4 cellular contexts compared by ENCODE assay signal in the genomic region with DNA sequence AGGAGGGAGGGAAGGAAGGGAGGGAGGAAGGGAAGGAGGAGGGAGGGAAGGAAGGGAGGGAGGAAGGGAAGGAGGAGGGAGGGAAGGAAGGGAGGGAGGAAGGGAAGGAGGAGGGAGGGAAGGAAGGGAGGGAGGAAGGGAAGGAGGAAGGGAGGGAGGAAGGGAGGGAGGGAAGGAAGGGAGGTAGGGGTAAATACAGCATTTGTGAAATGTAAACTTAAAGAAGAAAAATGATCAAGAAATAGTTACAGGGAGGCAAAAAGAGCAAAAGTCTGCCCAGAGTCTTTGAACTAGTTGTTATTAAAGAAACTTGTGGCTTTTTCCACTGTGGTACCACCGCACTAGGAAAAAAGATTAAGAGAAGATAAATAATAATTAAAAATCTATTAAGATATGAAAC.
DNase-seq lines count a peak whose midpoint lies in the region; ATAC-seq, FAIRE-seq and TF ChIP-seq lines count a peak whose summit lies in the region.
"Not testable (repeated sequence)": the region's sequence is repeated elsewhere in the genome, so short reads cannot be mapped to it uniquely, and the experiment has no call there.

No MANE protein-coding gene starts in this region.

- H3K4me1 ChIP-seq in IMR-90 (ENCODE audit: control insufficient read depth, insufficient read depth, low read length); K562 (replicated peaks in 1 of 2; ENCODE audit: control insufficient read depth in 2 of 2, insufficient read depth in 2 of 2, low read length in 2 of 2); HepG2 (ENCODE audit: insufficient read depth, low read length): not testable (repeated sequence)
- H3K4me1 ChIP-seq in Karpas-422 (ENCODE audit: low read length) = peaks cover 17% of the 10 kb centered on the region

- not testable (repeated sequence) for H3K14ac ChIP-seq in IMR-90 (replicated peaks; ENCODE audit: low read depth, low read length)

- H2BK5ac ChIP-seq in IMR-90 (ENCODE audit: low read depth, low read length, poor library complexity, severe bottlenecking) = not testable (repeated sequence)

- dilution Hi-C loops in IMR-90 (cut with HindIII; ENCODE audit: low sequenced_read_pairs, unreplicated experiment) = not testable (repeated sequence)

- H2AFZ ChIP-seq in IMR-90 (replicated peaks; ENCODE audit: low read length, poor library complexity); Karpas-422 (ENCODE audit: low read length); K562 (ENCODE audit: low read depth, low read length); HepG2 (ENCODE audit: low read length): not testable (repeated sequence)

- not testable (repeated sequence) for H3K56ac ChIP-seq in IMR-90 (ENCODE audit: extremely low read depth, insufficient read depth, low read length)

- H3K36me3 ChIP-seq in IMR-90 (ENCODE audit: control insufficient read depth, insufficient read depth, low read length); Karpas-422 (ENCODE audit: insufficient read depth, low read length); K562 (ENCODE audit: control insufficient read depth, insufficient read depth, low read length); HepG2 (replicated peaks in 1 of 2; ENCODE audit: control insufficient read depth in 1 of 2, insufficient read depth in 2 of 2, low read length in 2 of 2): not testable (repeated sequence)

- H4K20me1 ChIP-seq in IMR-90 (ENCODE audit: insufficient read depth, low read length); Karpas-422 (ENCODE audit: insufficient read depth, low read depth, low read length); K562 (replicated peaks; ENCODE audit: control insufficient read depth, insufficient read depth, low read length); HepG2 (ENCODE audit: insufficient read depth, low read length): not testable (repeated sequence)

- H3K9me1 ChIP-seq in IMR-90 (ENCODE audit: insufficient read depth, low read length); K562 (ENCODE audit: control insufficient read depth, insufficient read depth, low read length): not testable (repeated sequence)

- not testable (repeated sequence) for H3K4me3 ChIP-seq in IMR-90 (ENCODE audit: insufficient read depth, low read depth, low read length); Karpas-422 (ENCODE audit: low read length); K562; HepG2 (replicated peaks in 1 of 3; ENCODE audit: insufficient read depth in 1 of 3, low read depth in 2 of 3, low read length in 3 of 3)

- intact Hi-C loops in IMR-90 (cut with micrococcal nuclease); K562 (cut with micrococcal nuclease); HepG2 (cut with micrococcal nuclease; ENCODE audit: unreplicated experiment): not testable (repeated sequence)

- H3K23ac ChIP-seq in IMR-90 (ENCODE audit: low read depth, low read length) = not testable (repeated sequence)

- not testable (repeated sequence) for H2BK20ac ChIP-seq in IMR-90 (ENCODE audit: low read depth, low read length)

- not testable (repeated sequence) for DNase-seq in IMR-90; K562 (ENCODE audit: extremely low read depth in 1 of 4, low spot score in 3 of 4); HepG2 (ENCODE audit: low spot score)
- DNase-seq in Karpas-422 = peak; percentile 4

- TF ChIP-seq CTCF in IMR-90 (conservative IDR thresholded peaks at IDR 0.05; ENCODE audit: low read depth, low read length); K562 (IDR thresholded peaks at IDR 0.05 in 2 of 3, conservative IDR thresholded peaks at IDR 0.05 in 1 of 3; ENCODE audit: insufficient read depth in 2 of 3, low read depth in 1 of 3, low read length in 3 of 3); HepG2 (CRISPR knock-in tag; IDR thresholded peaks at IDR 0.05): not testable (repeated sequence)

- not testable (repeated sequence) for BruUV-seq in IMR-90 (replicated peaks; lab: Mats Ljungman, UMichigan); K562 (replicated peaks; lab: Mats Ljungman, UMichigan); HepG2 (replicated peaks; lab: Mats Ljungman, UMichigan)

- H4K91ac ChIP-seq in IMR-90 (ENCODE audit: insufficient read depth, low read depth, low read length) = not testable (repeated sequence)

- not testable (repeated sequence) for H3K27me3 ChIP-seq in IMR-90 (ENCODE audit: control insufficient read depth, insufficient read depth, low read length); Karpas-422 (ENCODE audit: low read length); K562 (ENCODE audit: control insufficient read depth in 2 of 2, insufficient read depth in 2 of 2, low read length in 2 of 2); HepG2 (ENCODE audit: control insufficient read depth in 1 of 2, insufficient read depth in 2 of 2, low read length in 2 of 2)

- POLR2A ChIA-PET in IMR-90 (lab: Charles Lee; ENCODE audit: unreplicated experiment); K562 (lab: Yijun Ruan, JAX); HepG2 (lab: Yijun Ruan, JAX): not testable (repeated sequence)

- not testable (repeated sequence) for H3K4ac ChIP-seq in IMR-90 (ENCODE audit: low read depth, low read length)

- not testable (repeated sequence) for TF ChIP-seq EP300 in K562 (IDR thresholded peaks at IDR 0.05; ENCODE audit: low read length); HepG2 (IDR thresholded peaks at IDR 0.05; ENCODE audit: low read depth in 2 of 2, low read length in 2 of 2); HepG2 (CRISPR knock-in tag; IDR thresholded peaks at IDR 0.05; ENCODE audit: borderline replicate concordance)

- H2BK15ac ChIP-seq in IMR-90 (ENCODE audit: low read depth, low read length) = not testable (repeated sequence)

- ATAC-seq in IMR-90 (ENCODE audit: low read depth); K562; HepG2: not testable (repeated sequence)

- CTCF ChIA-PET in IMR-90 (lab: Yijun Ruan, JAX); K562 (lab: Yijun Ruan, JAX; ENCODE audit: low intra/inter-chr PET ratio); HepG2 (lab: Yijun Ruan, JAX; ENCODE audit: low intra/inter-chr PET ratio, low total read pairs): not testable (repeated sequence)

- not testable (repeated sequence) for TF ChIP-seq POLR2A in IMR-90 (IDR thresholded peaks at IDR 0.05; ENCODE audit: low read depth, low read length); K562 (conservative IDR thresholded peaks at IDR 0.05); HepG2 (IDR thresholded peaks at IDR 0.05; ENCODE audit: insufficient read depth in 1 of 2, low read depth in 2 of 2, low read length in 2 of 2)

- not testable (repeated sequence) for H4K5ac ChIP-seq in IMR-90 (ENCODE audit: low read depth, low read length)

- not testable (repeated sequence) for H3K79me2 ChIP-seq in Karpas-422 (ENCODE audit: low read length); K562 (ENCODE audit: control insufficient read depth, insufficient read depth, low read length); HepG2 (ENCODE audit: insufficient read depth, low read length)

- not testable (repeated sequence) for H3K4me2 ChIP-seq in IMR-90 (ENCODE audit: low read depth, low read length); Karpas-422 (ENCODE audit: low read depth, low read length, poor library complexity, severe bottlenecking); K562 (ENCODE audit: insufficient read depth, low read length); HepG2 (ENCODE audit: low read depth, low read length)

- no CpG with 5 or more reads among the region's 1 CpG for WGBS in IMR-90 (ENCODE audit: extremely low coverage in 2 of 2, insufficient read length in 1 of 2), 2 experiments
- 12% methylated on average over 1 of the region's 1 CpG for WGBS in K562 (ENCODE audit: insufficient coverage, low coverage, missing lambda C conversion rate)
- 48% methylated on average over 1 of the region's 1 CpG for WGBS in HepG2 (ENCODE audit: low lambda C conversion rate)

- H4K8ac ChIP-seq in IMR-90 (ENCODE audit: low read depth in 2 of 2, low read length in 2 of 2) = not testable (repeated sequence)

- FAIRE-seq in K562 (lab: Jason Lieb, UNC); HepG2 (lab: Jason Lieb, UNC): not testable (repeated sequence)

- not testable (repeated sequence) for H2AK9ac ChIP-seq in IMR-90 (replicated peaks; ENCODE audit: low read depth, low read length, poor library complexity)

- H3K79me1 ChIP-seq in IMR-90 (ENCODE audit: low read depth in 1 of 2, low read length in 2 of 2) = peaks cover 0 to 15% of the 10 kb centered on the region in 2 experiments; a peak in 2 of 4 replicates

- H3K27ac ChIP-seq in IMR-90 (ENCODE audit: insufficient read depth, low read length); Karpas-422 (ENCODE audit: low read length); K562 (ENCODE audit: extremely low read depth, low read depth, low read length); HepG2 (ENCODE audit: extremely low read length, insufficient read depth, low read length): not testable (repeated sequence)

- not testable (repeated sequence) for TF ChIP-seq RAD21 in IMR-90 (IDR thresholded peaks at IDR 0.05; ENCODE audit: low read length); K562 (CRISPR knock-in tag; conservative IDR thresholded peaks at IDR 0.05 in 1 of 2, IDR thresholded peaks at IDR 0.05 in 1 of 2); HepG2 (CRISPR knock-in tag; IDR thresholded peaks at IDR 0.05)

- H3K9ac ChIP-seq in IMR-90 (ENCODE audit: low read depth, low read length); Karpas-422 (ENCODE audit: low read length); K562 (ENCODE audit: insufficient read depth in 1 of 2, low read depth in 2 of 2, low read length in 2 of 2); HepG2 (ENCODE audit: insufficient read depth, low read depth, low read length): not testable (repeated sequence)

- H2BK120ac ChIP-seq in IMR-90 (ENCODE audit: low read depth, low read length) = not testable (repeated sequence)

- peak overlapping the region; percentile 69; the same call in 1 of the 2 replicates for H2AK5ac ChIP-seq in IMR-90 (ENCODE audit: low read depth, low read length)

- not testable (repeated sequence) for H3K18ac ChIP-seq in IMR-90 (ENCODE audit: low read depth, low read length)

- not testable (repeated sequence) for H3K9me2 ChIP-seq in Karpas-422 (replicated peaks; ENCODE audit: insufficient read depth, low read length)

- not testable (repeated sequence) for H3K9me3 ChIP-seq in IMR-90 (ENCODE audit: control insufficient read depth, insufficient read depth, low read length); Karpas-422 (ENCODE audit: low read length); K562 (replicated peaks; ENCODE audit: control insufficient read depth, insufficient read depth, low read depth, low read length); HepG2 (ENCODE audit: low read length)

- in situ Hi-C loops in IMR-90 (cut with MboI; ENCODE audit: low sequenced_read_pairs); K562 (cut with MboI); HepG2 (cut with HindIII; ENCODE audit: extremely low pct_ligation_motif_present, low pct_unique_long_range_greater_than_20kb): not testable (repeated sequence)
